1 cellular context compared by ENCODE assay signal in genomic region chr1:16612332-16613172, GRCh38.
TF ChIP-seq lines count a peak whose summit lies in the region.

No MANE protein-coding gene starts in this region.

TF ChIP-seq in HCT116, 20 proteins besides CTCF, POLR2A, EP300 and RAD21 (continued from another document):
- TF ChIP-seq ZNF274 (IDR thresholded peaks at IDR 0.05; ENCODE audit: low read depth, low read length) (no peak), POLR2AphosphoS5 (IDR thresholded peaks at IDR 0.05; ENCODE audit: low read depth, low read length) (no peak)
